Comparison of ENCODE assay signal across 10 cellular contexts in genomic region chr15:31304736-31305365, GRCh38. TPM values are rescaled to one million over a fixed set of nuclear protein-coding genes. Genes with fewer than 3 reads are reported as not detected.
DNase-seq lines count a peak whose midpoint lies in the region; ATAC-seq, FAIRE-seq and TF ChIP-seq lines count a peak whose summit lies in the region.
"Had no signal": no experiment of that assay in that cellular context is flagged by ENCODE, and none has a peak within 500 bp of the region (broad histone marks: within the 10 kb centered on the region; RNA-seq: fewer than 3 reads in every experiment).

No MANE protein-coding gene starts in this region.

- H2BK12ac ChIP-seq in neuronal stem cell (ENCODE audit: low read length), result peak overlapping the region; percentile 60

- H4K8ac ChIP-seq in neuronal stem cell (ENCODE audit: low read depth, low read length), result no peak overlapping the region

- peak; percentile 61 for DNase-seq in ELF-1 (ENCODE audit: low read depth, low spot score)
- DNase-seq in NCI-H1436 treated with DMSO at 0.1 percent for 48 hours (lab: John Stamatoyannopoulos, UW), result peak; percentile 32
- no peak for DNase-seq in K562 (ENCODE audit: extremely low read depth in 1 of 4, low spot score in 3 of 4)
- DNase-seq in neuronal stem cell (ENCODE audit: low spot score), result no peak
- no peak for DNase-seq in D721Med (ENCODE audit: insufficient read length, low spot score)
- DNase-seq in Calu3, result no peak
- DNase-seq in NCI-H1694 treated with DMSO at 0.1 percent for 48 hours (lab: John Stamatoyannopoulos, UW), result no peak

- no peaks in the 10 kb centered on the region for H3K9me3 Mint-ChIP-seq in Calu3 (ENCODE audit: low read depth, unreplicated experiment)
- H3K9me3 Mint-ChIP-seq: IgD-negative memory B cell had no signal

- no peaks in the 10 kb centered on the region for H3K36me3 ChIP-seq in K562 (ENCODE audit: control insufficient read depth, insufficient read depth, low read length)
- no peaks in the 10 kb centered on the region for H3K36me3 ChIP-seq in neuronal stem cell (replicated peaks in 1 of 2; ENCODE audit: control insufficient read depth in 2 of 2, insufficient read depth in 2 of 2, low read length in 2 of 2)
- H3K36me3 ChIP-seq: Peyer's patch had no signal

- H3K18ac ChIP-seq in neuronal stem cell (ENCODE audit: low read length), result peak overlapping the region; percentile 67

- H4K91ac ChIP-seq in neuronal stem cell (ENCODE audit: low read depth, low read length, poor library complexity), result no peak overlapping the region

- peak overlapping the region; percentile 91 for H2BK120ac ChIP-seq in neuronal stem cell (ENCODE audit: low read depth, low read length)

- peak overlapping the region; percentile 99 for H2AK5ac ChIP-seq in neuronal stem cell (ENCODE audit: low read depth, low read length)

- BruUV-seq in K562 (replicated peaks; lab: Mats Ljungman, UMichigan) (no TSS peak), Calu3 (replicated peaks; lab: Mats Ljungman, UMichigan) (no TSS peak)

- 3% methylated on average over 11 of the region's 12 CpGs for WGBS in K562 (ENCODE audit: insufficient coverage, low coverage, missing lambda C conversion rate)
- WGBS in neuronal stem cell (ENCODE audit: extremely low coverage in 2 of 2, insufficient read length in 2 of 2, insufficient replicate concordance in 1 of 2), 2 donors, result no CpG with 5 or more reads among the region's 12 CpGs

- H3K23ac ChIP-seq in neuronal stem cell (ENCODE audit: low read depth, low read length, poor library complexity), result no peak overlapping the region

- no peaks in the 10 kb centered on the region; the same call in 1 of the 2 replicates for H4K20me1 ChIP-seq in K562 (replicated peaks; ENCODE audit: control insufficient read depth, insufficient read depth, low read length)

- no peak overlapping the region for H3K4me2 ChIP-seq in K562 (ENCODE audit: insufficient read depth, low read length)
- H3K4me2 ChIP-seq in neuronal stem cell (ENCODE audit: insufficient read depth, low read length, poor library complexity, severe bottlenecking), result no peak overlapping the region

- no peak for TF ChIP-seq EP300 in K562 (IDR thresholded peaks at IDR 0.05; ENCODE audit: low read length)

- TF ChIP-seq CTCF in K562 (IDR thresholded peaks at IDR 0.05 in 2 of 3, conservative IDR thresholded peaks at IDR 0.05 in 1 of 3; ENCODE audit: insufficient read depth in 2 of 3, low read depth in 1 of 3, low read length in 3 of 3), result no peak
- TF ChIP-seq CTCF in D721Med (IDR thresholded peaks at IDR 0.05; ENCODE audit: insufficient read depth, missing control alignments), result no peak
- no peak for TF ChIP-seq CTCF in Calu3 (IDR thresholded peaks at IDR 0.05; ENCODE audit: unreplicated experiment)

- H3K4me3 Mint-ChIP-seq in Calu3 (ENCODE audit: low read depth, unreplicated experiment), result no peak overlapping the region

- TF ChIP-seq RAD21 in K562 (CRISPR knock-in tag; conservative IDR thresholded peaks at IDR 0.05 in 1 of 2, IDR thresholded peaks at IDR 0.05 in 1 of 2), result no peak

- no peak overlapping the region for H3K27ac Mint-ChIP-seq in Calu3 (ENCODE audit: unreplicated experiment)
- H3K27ac Mint-ChIP-seq: progenitor cell of endocrine pancreas had no signal

- H3K9ac ChIP-seq in K562 (ENCODE audit: insufficient read depth in 1 of 2, low read depth in 2 of 2, low read length in 2 of 2) (no peak overlapping the region), neuronal stem cell (ENCODE audit: low read depth, low read length, poor library complexity) (peak overlapping the region; percentile 61)

- no peak overlapping the region for H3K14ac ChIP-seq in neuronal stem cell (ENCODE audit: low read length)

- no peaks in the 10 kb centered on the region for H3K4me1 Mint-ChIP-seq in Calu3 (ENCODE audit: low read depth, unreplicated experiment)

- no peak overlapping the region for H3K4me3 ChIP-seq in K562
- no peak overlapping the region for H3K4me3 ChIP-seq in neuronal stem cell (ENCODE audit: low read length in 2 of 2)
- H3K4me3 ChIP-seq: Peyer's patch had no signal

- in situ Hi-C loops in K562 (cut with MboI), result no loop called here

- H3K27me3 ChIP-seq in K562 (ENCODE audit: control insufficient read depth in 2 of 2, insufficient read depth in 2 of 2, low read length in 2 of 2) (peaks cover 12 to 46% of the 10 kb centered on the region in 2 experiments), neuronal stem cell (ENCODE audit: control insufficient read depth in 3 of 3, insufficient read depth in 3 of 3, low read depth in 1 of 3, low read length in 3 of 3) (peaks cover 0 to 3% (median 0%) of the 10 kb centered on the region in 3 experiments)
- H3K27me3 ChIP-seq: Peyer's patch had no signal

- H2AFZ ChIP-seq in K562 (ENCODE audit: low read depth, low read length) (no peak overlapping the region), neuronal stem cell (ENCODE audit: low read length) (peak overlapping the region; percentile 21)

- H3K9me3 ChIP-seq in K562 (replicated peaks; ENCODE audit: control insufficient read depth, insufficient read depth, low read depth, low read length), result no peaks in the 10 kb centered on the region
- H3K9me3 ChIP-seq in neuronal stem cell (replicated peaks in 1 of 2; ENCODE audit: control insufficient read depth in 2 of 2, insufficient read depth in 1 of 2, low read depth in 1 of 2, low read length in 2 of 2), result no peaks in the 10 kb centered on the region
- H3K9me3 ChIP-seq: Peyer's patch had no signal

- no peaks in the 10 kb centered on the region for H3K79me2 ChIP-seq in K562 (ENCODE audit: control insufficient read depth, insufficient read depth, low read length)

- H3K27me3 Mint-ChIP-seq in Calu3 (ENCODE audit: unreplicated experiment), result no peaks in the 10 kb centered on the region

- no peak for TF ChIP-seq POLR2A in K562 (conservative IDR thresholded peaks at IDR 0.05)

- no peak for ATAC-seq in K562

- peak overlapping the region; percentile 91 for H2BK15ac ChIP-seq in neuronal stem cell (ENCODE audit: low read length)

- no peak overlapping the region for H2BK5ac ChIP-seq in neuronal stem cell (ENCODE audit: low read length)

- H3K9me1 ChIP-seq in K562 (ENCODE audit: control insufficient read depth, insufficient read depth, low read length), result no peaks in the 10 kb centered on the region

- H3K36me3 Mint-ChIP-seq in Calu3 (ENCODE audit: insufficient read depth, unreplicated experiment), result no peaks in the 10 kb centered on the region
- H3K36me3 Mint-ChIP-seq: IgD-negative memory B cell had no signal

- H3K4ac ChIP-seq in neuronal stem cell (ENCODE audit: low read length), result no peak overlapping the region

- intact Hi-C loops in K562 (cut with micrococcal nuclease) (no loop called here), Calu3 (cut with micrococcal nuclease; ENCODE audit: unreplicated experiment) (no loop called here)

- FAIRE-seq in K562 (lab: Jason Lieb, UNC) (no peak), D721Med (lab: Jason Lieb, UNC) (no peak)

- CTCF ChIA-PET in K562 (lab: Yijun Ruan, JAX; ENCODE audit: low intra/inter-chr PET ratio) (no interaction called here), Calu3 (lab: Charles Lee) (interaction anchor here (0.6 kb wide), 1 partner anchor 183 kb away, joined by 3 read pairs; no protein-coding TSS in a partner anchor)

- peaks cover 3 to 38% of the 10 kb centered on the region in 2 experiments; a peak in 3 of 5 replicates for H3K4me1 ChIP-seq in K562 (replicated peaks in 1 of 2; ENCODE audit: control insufficient read depth in 2 of 2, insufficient read depth in 2 of 2, low read length in 2 of 2)
- peaks cover 54 to 57% of the 10 kb centered on the region in 2 donors for H3K4me1 ChIP-seq in neuronal stem cell (ENCODE audit: control insufficient read depth in 2 of 2, insufficient read depth in 1 of 2, low read depth in 1 of 2, low read length in 2 of 2)

- POLR2A ChIA-PET in K562 (lab: Yijun Ruan, JAX), result no interaction called here

- H3K79me1 ChIP-seq in neuronal stem cell (ENCODE audit: low read depth, low read length), result no peaks in the 10 kb centered on the region

- H3K27ac ChIP-seq in K562 (ENCODE audit: extremely low read depth, low read depth, low read length), result no peak overlapping the region
- H3K27ac ChIP-seq in neuronal stem cell (replicated peaks; ENCODE audit: low read length), result no peak overlapping the region
- H3K27ac ChIP-seq: Peyer's patch had no signal

TF ChIP-seq in K562, 482 proteins besides CTCF, POLR2A, EP300 and RAD21 (continues in another document):
- peak; percentile 70 for TF ChIP-seq RFX1 (IDR thresholded peaks at IDR 0.05)

RNA-seq across cellular contexts. Expression of gene KLF13, which starts 21.8 kb away (rescaled TPM):
- total RNA-seq in K562 (2011; cell fraction: chromatin; rRNA removed; ENCODE audit: low replicate concordance), result 3.0 and 4.1 TPM in 2 replicates
- 3.0 and 4.2 TPM in 2 replicates for total RNA-seq in K562 (2011; cell fraction: nucleolus; rRNA removed)
- total RNA-seq in K562 (2011; cell fraction: nucleoplasm; rRNA removed), result 6.4 and 7.3 TPM in 2 replicates
- 6.4 and 6.5 TPM in 2 replicates for total RNA-seq in K562 (2014; rRNA removed)
- 8.1 and 9.6 TPM in 2 replicates for total RNA-seq in K562 (2014; rRNA removed; fragmentation: Illumina TruSeq; extraction: Trizol)
- total RNA-seq in K562 (2015; rRNA removed; fragmentation: Illumina TruSeq; extraction: Trizol), result 4.5 and 6.1 TPM in 2 replicates
- 10.5 and 13.6 TPM in 2 replicates for total RNA-seq in K562 (2021)
- polyA plus RNA-seq in K562 (2011; rRNA removed), result 4.1 and 4.8 TPM in 2 replicates
- 2.1 and 2.7 TPM in 2 replicates for polyA plus RNA-seq in K562 (2011; cell fraction: cytosol; rRNA removed)
- polyA plus RNA-seq in K562 (2011; cell fraction: nucleus; rRNA removed), result 1.3 and 2.2 TPM in 2 replicates
- 6.4 and 7.3 TPM in 2 replicates for polyA plus RNA-seq in K562 (2012)
- polyA plus RNA-seq in K562 (2014; fragmentation: Illumina TruSeq; extraction: Trizol), result 5.9 TPM in 2 replicates
- polyA plus RNA-seq in K562 (2014; fragmentation: Nextera tagmentation; extraction: Ambion mirVana), result 1 to 10 TPM; 1.8 to 2.2 TPM
- 3.0 and 3.3 TPM in 2 replicates for polyA plus RNA-seq in K562 (2014; rRNA removed)
- 4.6 and 5.4 TPM in 2 replicates for polyA minus RNA-seq in K562 (2011; rRNA and poly(A)+ RNA removed)
- polyA minus RNA-seq in K562 (2011; cell fraction: cytosol; rRNA and poly(A)+ RNA removed), result 3.5 and 4.4 TPM in 2 replicates
- 1.00 and 1.3 TPM in 2 replicates for polyA minus RNA-seq in K562 (2011; cell fraction: nucleus; rRNA and poly(A)+ RNA removed)
- 42.9 TPM for polyA plus RNA-seq in neuronal stem cell (2013, experiment 1 of 2)
- polyA plus RNA-seq in neuronal stem cell (2013, experiment 2 of 2), result 42.1 TPM
- total RNA-seq in Calu3 (2022), result 14.1 and 22.9 TPM in 2 replicates

Comparison
In these comparisons a context has a peak if more than half of its experiments do, and no peak if none do; other contexts are left out.
1. DNase-seq: peak in ELF-1 (single experiment) and NCI-H1436 treated with DMSO at 0.1 percent for 48 hours (single experiment); none in K562 (0 of 4), neuronal stem cell (single experiment), D721Med (single experiment), Calu3 (single experiment) and NCI-H1694 treated with DMSO at 0.1 percent for 48 hours (single experiment).